In the genomic region with DNA sequence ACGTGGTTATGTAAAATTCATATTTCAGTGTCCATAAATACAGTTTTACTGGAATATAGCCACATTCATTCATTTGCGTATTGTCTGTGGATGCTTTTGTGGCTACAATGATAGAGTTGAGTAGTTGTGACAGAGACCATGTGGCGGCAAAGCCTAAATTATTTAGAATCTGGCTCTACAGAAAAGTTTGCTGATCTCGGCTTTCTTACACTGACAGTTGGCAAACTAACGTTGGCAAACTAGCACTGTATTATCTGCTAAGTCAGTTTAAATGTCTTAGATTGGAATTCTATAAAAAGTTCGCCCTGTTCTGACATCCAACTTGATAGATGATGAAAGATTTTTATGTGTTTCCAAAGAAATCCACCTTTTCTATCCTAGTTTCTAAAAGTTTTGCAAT, we compare ENCODE assay signal across 2 cellular contexts.
TF ChIP-seq lines count a peak whose summit lies in the region.

No MANE protein-coding gene starts in this region.

TF ChIP-seq in HepG2, 621 proteins besides CTCF, POLR2A, EP300 and RAD21:
- peak; percentile 66 to 86 for TF ChIP-seq MAFK (conservative IDR thresholded peaks at IDR 0.05 in 1 of 2, IDR thresholded peaks at IDR 0.05 in 1 of 2; ENCODE audit: low read length in 2 of 2)
- TF ChIP-seq HIVEP1 (CRISPR knock-in tag; IDR thresholded peaks at IDR 0.05): no peak
- TF ChIP-seq RFX5 (IDR thresholded peaks at IDR 0.05; ENCODE audit: low read depth, low read length): peak; percentile 33; the same call in 1 of the 2 replicates
- no peak for TF ChIP-seq SNAI1 (CRISPR knock-in tag; IDR thresholded peaks at IDR 0.05; ENCODE audit: borderline replicate concordance)
- TF ChIP-seq MAFF (IDR thresholded peaks at IDR 0.05; ENCODE audit: low read depth, low read length): peak; percentile 79
- TF ChIP-seq, protein P1, sequence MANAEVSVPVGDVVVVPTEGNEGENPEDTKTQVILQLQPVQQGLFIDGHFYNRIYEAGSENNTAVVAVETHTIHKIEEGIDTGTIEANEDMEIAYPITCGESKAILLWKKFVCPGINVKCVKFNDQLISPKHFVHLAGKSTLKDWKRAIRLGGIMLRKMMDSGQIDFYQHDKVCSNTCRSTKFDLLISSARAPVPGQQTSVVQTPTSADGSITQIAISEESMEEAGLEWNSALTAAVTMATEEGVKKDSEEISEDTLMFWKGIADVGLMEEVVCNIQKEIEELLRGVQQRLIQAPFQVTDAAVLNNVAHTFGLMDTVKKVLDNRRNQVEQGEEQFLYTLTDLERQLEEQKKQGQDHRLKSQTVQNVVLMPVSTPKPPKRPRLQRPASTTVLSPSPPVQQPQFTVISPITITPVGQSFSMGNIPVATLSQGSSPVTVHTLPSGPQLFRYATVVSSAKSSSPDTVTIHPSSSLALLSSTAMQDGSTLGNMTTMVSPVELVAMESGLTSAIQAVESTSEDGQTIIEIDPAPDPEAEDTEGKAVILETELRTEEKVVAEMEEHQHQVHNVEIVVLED (CRISPR knock-in tag; IDR thresholded peaks at IDR 0.05; ENCODE audit: borderline replicate concordance): no peak

TF ChIP-seq in WTC11, 78 proteins besides CTCF, POLR2A, EP300 and RAD21:
- no peak for TF ChIP-seq FOXP1 (CRISPR knock-in tag; IDR thresholded peaks at IDR 0.05; ENCODE audit: borderline replicate concordance)
- TF ChIP-seq, protein P2, sequence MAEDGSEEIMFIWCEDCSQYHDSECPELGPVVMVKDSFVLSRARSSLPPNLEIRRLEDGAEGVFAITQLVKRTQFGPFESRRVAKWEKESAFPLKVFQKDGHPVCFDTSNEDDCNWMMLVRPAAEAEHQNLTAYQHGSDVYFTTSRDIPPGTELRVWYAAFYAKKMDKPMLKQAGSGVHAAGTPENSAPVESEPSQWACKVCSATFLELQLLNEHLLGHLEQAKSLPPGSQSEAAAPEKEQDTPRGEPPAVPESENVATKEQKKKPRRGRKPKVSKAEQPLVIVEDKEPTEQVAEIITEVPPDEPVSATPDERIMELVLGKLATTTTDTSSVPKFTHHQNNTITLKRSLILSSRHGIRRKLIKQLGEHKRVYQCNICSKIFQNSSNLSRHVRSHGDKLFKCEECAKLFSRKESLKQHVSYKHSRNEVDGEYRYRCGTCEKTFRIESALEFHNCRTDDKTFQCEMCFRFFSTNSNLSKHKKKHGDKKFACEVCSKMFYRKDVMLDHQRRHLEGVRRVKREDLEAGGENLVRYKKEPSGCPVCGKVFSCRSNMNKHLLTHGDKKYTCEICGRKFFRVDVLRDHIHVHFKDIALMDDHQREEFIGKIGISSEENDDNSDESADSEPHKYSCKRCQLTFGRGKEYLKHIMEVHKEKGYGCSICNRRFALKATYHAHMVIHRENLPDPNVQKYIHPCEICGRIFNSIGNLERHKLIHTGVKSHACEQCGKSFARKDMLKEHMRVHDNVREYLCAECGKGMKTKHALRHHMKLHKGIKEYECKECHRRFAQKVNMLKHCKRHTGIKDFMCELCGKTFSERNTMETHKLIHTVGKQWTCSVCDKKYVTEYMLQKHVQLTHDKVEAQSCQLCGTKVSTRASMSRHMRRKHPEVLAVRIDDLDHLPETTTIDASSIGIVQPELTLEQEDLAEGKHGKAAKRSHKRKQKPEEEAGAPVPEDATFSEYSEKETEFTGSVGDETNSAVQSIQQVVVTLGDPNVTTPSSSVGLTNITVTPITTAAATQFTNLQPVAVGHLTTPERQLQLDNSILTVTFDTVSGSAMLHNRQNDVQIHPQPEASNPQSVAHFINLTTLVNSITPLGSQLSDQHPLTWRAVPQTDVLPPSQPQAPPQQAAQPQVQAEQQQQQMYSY (CRISPR knock-in tag; IDR thresholded peaks at IDR 0.05): no peak
- TF ChIP-seq, protein P3, sequence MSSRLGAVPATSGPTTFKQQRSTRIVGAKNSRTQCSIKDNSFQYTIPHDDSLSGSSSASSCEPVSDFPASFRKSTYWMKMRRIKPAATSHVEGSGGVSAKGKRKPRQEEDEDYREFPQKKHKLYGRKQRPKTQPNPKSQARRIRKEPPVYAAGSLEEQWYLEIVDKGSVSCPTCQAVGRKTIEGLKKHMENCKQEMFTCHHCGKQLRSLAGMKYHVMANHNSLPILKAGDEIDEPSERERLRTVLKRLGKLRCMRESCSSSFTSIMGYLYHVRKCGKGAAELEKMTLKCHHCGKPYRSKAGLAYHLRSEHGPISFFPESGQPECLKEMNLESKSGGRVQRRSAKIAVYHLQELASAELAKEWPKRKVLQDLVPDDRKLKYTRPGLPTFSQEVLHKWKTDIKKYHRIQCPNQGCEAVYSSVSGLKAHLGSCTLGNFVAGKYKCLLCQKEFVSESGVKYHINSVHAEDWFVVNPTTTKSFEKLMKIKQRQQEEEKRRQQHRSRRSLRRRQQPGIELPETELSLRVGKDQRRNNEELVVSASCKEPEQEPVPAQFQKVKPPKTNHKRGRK (CRISPR knock-in tag; IDR thresholded peaks at IDR 0.05; ENCODE audit: borderline replicate concordance): no peak
- TF ChIP-seq PRRX2 (CRISPR knock-in tag; IDR thresholded peaks at IDR 0.05): no peak
- TF ChIP-seq FOXJ3 (CRISPR knock-in tag; IDR thresholded peaks at IDR 0.05; ENCODE audit: borderline replicate concordance): no peak
- TF ChIP-seq NFE2L1 (CRISPR knock-in tag; IDR thresholded peaks at IDR 0.05): no peak
- no peak for TF ChIP-seq GTF2I (CRISPR knock-in tag; conservative IDR thresholded peaks at IDR 0.05)
- TF ChIP-seq ZNF219 (CRISPR knock-in tag; IDR thresholded peaks at IDR 0.05; ENCODE audit: borderline replicate concordance): no peak
- TF ChIP-seq, protein P4, sequence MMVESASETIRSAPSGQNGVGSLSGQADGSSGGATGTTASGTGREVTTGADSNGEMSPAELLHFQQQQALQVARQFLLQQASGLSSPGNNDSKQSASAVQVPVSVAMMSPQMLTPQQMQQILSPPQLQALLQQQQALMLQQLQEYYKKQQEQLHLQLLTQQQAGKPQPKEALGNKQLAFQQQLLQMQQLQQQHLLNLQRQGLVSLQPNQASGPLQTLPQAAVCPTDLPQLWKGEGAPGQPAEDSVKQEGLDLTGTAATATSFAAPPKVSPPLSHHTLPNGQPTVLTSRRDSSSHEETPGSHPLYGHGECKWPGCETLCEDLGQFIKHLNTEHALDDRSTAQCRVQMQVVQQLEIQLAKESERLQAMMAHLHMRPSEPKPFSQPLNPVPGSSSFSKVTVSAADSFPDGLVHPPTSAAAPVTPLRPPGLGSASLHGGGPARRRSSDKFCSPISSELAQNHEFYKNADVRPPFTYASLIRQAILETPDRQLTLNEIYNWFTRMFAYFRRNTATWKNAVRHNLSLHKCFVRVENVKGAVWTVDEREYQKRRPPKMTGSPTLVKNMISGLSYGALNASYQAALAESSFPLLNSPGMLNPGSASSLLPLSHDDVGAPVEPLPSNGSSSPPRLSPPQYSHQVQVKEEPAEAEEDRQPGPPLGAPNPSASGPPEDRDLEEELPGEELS (CRISPR knock-in tag; IDR thresholded peaks at IDR 0.05): no peak
- no peak for TF ChIP-seq ZNF138 (CRISPR knock-in tag; conservative IDR thresholded peaks at IDR 0.05)
- no peak for TF ChIP-seq JUN (CRISPR knock-in tag; IDR thresholded peaks at IDR 0.05)
- no peak for TF ChIP-seq ZNF423 (CRISPR knock-in tag; IDR thresholded peaks at IDR 0.05)
- TF ChIP-seq GABPB1 (CRISPR knock-in tag; IDR thresholded peaks at IDR 0.05): no peak
